Comparison of ENCODE assay signal across 16 cellular contexts in the genomic region with DNA sequence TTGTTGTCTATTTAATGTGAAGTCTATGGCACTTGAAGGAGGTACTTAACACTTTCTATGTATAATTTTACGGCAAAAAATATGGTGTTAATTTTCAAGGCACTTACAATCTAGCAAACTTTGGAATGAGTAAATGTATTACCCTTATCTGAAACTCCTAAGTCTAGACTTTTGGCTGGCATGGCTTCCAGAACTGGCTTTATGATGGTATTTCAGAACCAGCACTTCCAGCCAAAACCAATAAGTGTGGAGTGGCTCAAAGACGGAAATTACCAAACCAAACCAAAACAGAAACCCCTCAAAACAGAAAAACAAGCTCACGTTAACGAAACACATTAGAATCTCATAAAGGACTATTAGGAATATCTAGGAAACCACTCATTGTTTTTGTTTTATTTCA.
DNase-seq lines count a peak whose midpoint lies in the region; ATAC-seq and TF ChIP-seq lines count a peak whose summit lies in the region.
"Had no signal": no experiment of that assay in that cellular context is flagged by ENCODE, and none has a peak within 500 bp of the region (broad histone marks: within the 10 kb centered on the region; RNA-seq: fewer than 3 reads in every experiment).

No MANE protein-coding gene starts in this region.

- intact Hi-C loops in tibial artery (cut with DNase I; ENCODE audit: low total_unique reads): no loop called here

- H3K4me3 ChIP-seq in MG63 (no peak overlapping the region), adipocyte (ENCODE audit: low read length) (peak overlapping the region; percentile 32), fibroblast of the aortic adventitia (ENCODE audit: low read depth, low read length) (no peak overlapping the region), tibial artery (peak overlapping the region; percentile 14 to 24)
- H3K4me3 ChIP-seq in effector memory CD4-positive, alpha-beta T cell (ENCODE audit: insufficient read depth, low read depth, low read length, poor library complexity, severe bottlenecking): no peak overlapping the region
- H3K4me3 ChIP-seq: BLaER1 treated with 17β-estradiol and CSF1 and Interleukin-3, amounts not matched to agents 10 nM and 100 nM; GM23248; HAP-1 had no signal

- H3K9me3 ChIP-seq in MG63 (no peaks in the 10 kb centered on the region), adipocyte (ENCODE audit: control insufficient read depth, low read length) (no peaks in the 10 kb centered on the region), tibial artery (no peaks in the 10 kb centered on the region)
- H3K9me3 ChIP-seq in effector memory CD4-positive, alpha-beta T cell (ENCODE audit: control insufficient read depth, low read length): no peaks in the 10 kb centered on the region
- H3K9me3 ChIP-seq: HAP-1 had no signal

- no peak overlapping the region for H3K9ac ChIP-seq in adipocyte (ENCODE audit: low read length)
- H3K9ac ChIP-seq: BLaER1 treated with 17β-estradiol and CSF1 and Interleukin-3, amounts not matched to agents 10 nM and 100 nM; GM23248 had no signal

- peak; percentile 10 for DNase-seq in MG63
- no peak for DNase-seq in adipocyte (ENCODE audit: low read depth)
- peak; percentile 82 for DNase-seq in fibroblast of the aortic adventitia (ENCODE audit: low read depth)
- peak in 1 of 2 donors; percentile 22 for DNase-seq in tibial artery
- no peak for DNase-seq in effector memory CD4-positive, alpha-beta T cell
- no peak for DNase-seq in NOMO-1 treated with DMSO at 0.1 percent for 48 hours (lab: John Stamatoyannopoulos, UW; ENCODE audit: unreplicated experiment)
- DNase-seq: Calu3; CD8-positive, alpha-beta T cell; DMS79 treated with DMSO at 0.1 percent for 48 hours; GF-D8 had no signal

- peak overlapping the region; percentile 51 to 67 for H3K27ac ChIP-seq in tibial artery
- H3K27ac ChIP-seq in effector memory CD4-positive, alpha-beta T cell (ENCODE audit: insufficient read depth, low read length, poor library complexity, severe bottlenecking): no peak overlapping the region
- H3K27ac ChIP-seq: BLaER1 treated with 17β-estradiol and CSF1 and Interleukin-3, amounts not matched to agents 10 nM and 100 nM; GM23248 had no signal

- ATAC-seq in GM21360 (IDR thresholded peaks at IDR 0.05; ENCODE audit: unreplicated experiment) (no peak), GM21528 (IDR thresholded peaks at IDR 0.05; ENCODE audit: low FRiP score, unreplicated experiment) (no peak)
- ATAC-seq: CD8-positive, alpha-beta T cell; HepG2 had no signal

- TF ChIP-seq CTCF in fibroblast of the aortic adventitia (IDR thresholded peaks at IDR 0.05; ENCODE audit: insufficient read depth, low read length) (no peak), tibial artery (IDR thresholded peaks at IDR 0.05) (no peak)

- no peaks in the 10 kb centered on the region for H3K27me3 ChIP-seq in MG63
- H3K27me3 ChIP-seq in adipocyte (replicated peaks; ENCODE audit: control insufficient read depth, insufficient read depth, low read length): no peaks in the 10 kb centered on the region
- H3K27me3 ChIP-seq in tibial artery: no peaks in the 10 kb centered on the region
- no peaks in the 10 kb centered on the region for H3K27me3 ChIP-seq in effector memory CD4-positive, alpha-beta T cell (replicated peaks; ENCODE audit: control insufficient read depth, insufficient read depth, low read length, poor library complexity, severe bottlenecking)
- H3K27me3 ChIP-seq: BLaER1 treated with 17β-estradiol and CSF1 and Interleukin-3, amounts not matched to agents 10 nM and 100 nM had no signal

- no peaks in the 10 kb centered on the region for H3K36me3 ChIP-seq in MG63
- H3K36me3 ChIP-seq in adipocyte (ENCODE audit: control insufficient read depth, insufficient read depth, low read length, severe bottlenecking): no peaks in the 10 kb centered on the region
- no peaks in the 10 kb centered on the region for H3K36me3 ChIP-seq in tibial artery
- no peaks in the 10 kb centered on the region for H3K36me3 ChIP-seq in effector memory CD4-positive, alpha-beta T cell (ENCODE audit: control insufficient read depth, insufficient read depth, low read length)
- H3K36me3 ChIP-seq: BLaER1 treated with 17β-estradiol and CSF1 and Interleukin-3, amounts not matched to agents 10 nM and 100 nM; HAP-1 had no signal

- H3K4me1 ChIP-seq in adipocyte (ENCODE audit: control insufficient read depth, insufficient read depth, low read length) (peaks cover 44% of the 10 kb centered on the region), tibial artery (peaks cover 0 to 44% (median 3%) of the 10 kb centered on the region in 4 donors)
- no peaks in the 10 kb centered on the region for H3K4me1 ChIP-seq in effector memory CD4-positive, alpha-beta T cell (ENCODE audit: control insufficient read depth, insufficient read depth, low read length, poor library complexity, severe bottlenecking)
- H3K4me1 ChIP-seq: BLaER1 treated with 17β-estradiol and CSF1 and Interleukin-3, amounts not matched to agents 10 nM and 100 nM; HAP-1 had no signal

Comparison
In these comparisons a context has a peak if more than half of its experiments do, and no peak if none do; other contexts are left out.
1. DNase-seq: peak in MG63 (single experiment) and fibroblast of the aortic adventitia (single experiment); none in adipocyte (single experiment), effector memory CD4-positive, alpha-beta T cell (0 of 3) and NOMO-1 treated with DMSO at 0.1 percent for 48 hours (single experiment).
2. H3K4me3 ChIP-seq: peak in adipocyte (single experiment) and tibial artery (2 of 2); none in MG63 (single experiment), fibroblast of the aortic adventitia (single experiment) and effector memory CD4-positive, alpha-beta T cell (single experiment).